ENCODE assay signal across 9 cellular contexts in the genomic region with DNA sequence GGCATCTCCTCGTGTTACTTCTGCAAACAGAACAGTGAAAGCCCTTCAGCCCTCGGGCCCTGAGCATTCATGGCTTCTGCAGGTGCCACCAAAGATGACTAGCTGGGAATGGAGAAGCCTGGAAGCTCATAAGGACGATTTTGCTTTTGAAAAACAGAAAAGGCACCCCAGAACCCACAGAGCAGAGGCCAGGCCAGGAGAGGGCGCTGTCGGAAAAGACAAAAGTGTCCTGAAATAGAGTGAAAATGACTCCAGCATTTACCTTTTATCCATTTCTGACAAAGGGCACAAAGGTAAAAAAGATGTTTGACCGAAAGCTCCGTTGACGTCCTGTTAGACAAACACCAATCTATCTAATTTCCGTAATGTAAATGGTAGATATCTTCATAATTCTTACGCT. TPM values are rescaled to one million over a fixed set of nuclear protein-coding genes. Genes with fewer than 3 reads are reported as not detected.
DNase-seq lines count a peak whose midpoint lies in the region; ATAC-seq, FAIRE-seq and TF ChIP-seq lines count a peak whose summit lies in the region.
"Had no signal": no experiment of that assay in that cellular context is flagged by ENCODE, and none has a peak within 500 bp of the region (broad histone marks: within the 10 kb centered on the region; RNA-seq: fewer than 3 reads in every experiment).

No MANE protein-coding gene starts in this region.

- peaks cover 1% of the 10 kb centered on the region for H3K23me2 ChIP-seq in H9 (ENCODE audit: insufficient read length, low read depth, low read length, poor library complexity, severe bottlenecking)

- H3K36me3 Mint-ChIP-seq in H9 (ENCODE audit: insufficient read depth in 1 of 3, low read depth in 3 of 3): peaks cover 0 to 5% (median 3%) of the 10 kb centered on the region in 3 experiments; a peak in 3 of 7 replicates
- H3K36me3 Mint-ChIP-seq: memory B cell had no signal

- no peaks in the 10 kb centered on the region for H3K4me1 ChIP-seq in H9 (ENCODE audit: insufficient read depth, low read length)
- peaks cover 9% of the 10 kb centered on the region for H3K4me1 ChIP-seq in adipocyte (ENCODE audit: control insufficient read depth, insufficient read depth, low read length)
- peaks cover 7% of the 10 kb centered on the region for H3K4me1 ChIP-seq in keratinocyte (ENCODE audit: control insufficient read depth, extremely low read depth, insufficient read depth, low read length)

- no CpG with 5 or more reads among the region's 10 CpGs for WGBS in H9 (ENCODE audit: extremely low coverage, insufficient read length, low lambda C conversion rate)

- peak; percentile 41 for FAIRE-seq in keratinocyte (lab: Jason Lieb, UNC)

- H3K9ac ChIP-seq in H9 (ENCODE audit: extremely low read depth, insufficient read length, low read length): no peak overlapping the region
- no peak overlapping the region for H3K9ac ChIP-seq in adipocyte (ENCODE audit: low read length)
- H3K9ac ChIP-seq in keratinocyte (ENCODE audit: control insufficient read depth, extremely low read depth, insufficient read depth, low read length): no peak overlapping the region

- H3K79me2 ChIP-seq in H9 (ENCODE audit: insufficient read depth, low read length) (no peaks in the 10 kb centered on the region), keratinocyte (ENCODE audit: control insufficient read depth, insufficient read depth, low read length) (no peaks in the 10 kb centered on the region)

- H3K4me3 Mint-ChIP-seq in H9: no peak overlapping the region
- H3K4me3 Mint-ChIP-seq: memory B cell had no signal

- H2BK5ac ChIP-seq in H9 (ENCODE audit: insufficient read length, low read length): no peak overlapping the region

- H3K56ac ChIP-seq in H9 (ENCODE audit: insufficient read length, low read depth, low read length): no peak overlapping the region

- H3K9me1 ChIP-seq in keratinocyte (ENCODE audit: control insufficient read depth, extremely low read depth, insufficient read depth, low read length): no peaks in the 10 kb centered on the region

- H2AK5ac ChIP-seq in H9 (ENCODE audit: insufficient read length, low read length): no peak overlapping the region

- H3K27me3 Mint-ChIP-seq in H9 (ENCODE audit: low read depth): peaks cover 19% of the 10 kb centered on the region

- no peak overlapping the region for H4K91ac ChIP-seq in H9 (ENCODE audit: insufficient read length, low read depth, low read length)

- H2BK15ac ChIP-seq in H9 (ENCODE audit: low read depth, low read length): no peak overlapping the region

- no peak overlapping the region for H2BK120ac ChIP-seq in H9 (ENCODE audit: low read depth, low read length, poor library complexity, severe bottlenecking)

- H3K27ac Mint-ChIP-seq in H9: no peak overlapping the region
- H3K27ac Mint-ChIP-seq: memory B cell had no signal

- H3K4ac ChIP-seq in H9 (ENCODE audit: low read depth, low read length): no peak overlapping the region

- H3K79me1 ChIP-seq in H9 (ENCODE audit: insufficient read depth, low read depth, low read length, poor library complexity, severe bottlenecking): no peaks in the 10 kb centered on the region

- H3K4me2 ChIP-seq in H9 (ENCODE audit: insufficient read depth, insufficient read length, low read length) (no peak overlapping the region), keratinocyte (ENCODE audit: control insufficient read depth, extremely low read depth, insufficient read depth, low read depth, low read length) (no peak overlapping the region)

- no peak overlapping the region for H3K18ac ChIP-seq in H9 (ENCODE audit: insufficient read length, low read depth, low read length)

- H3K36me3 ChIP-seq in adipocyte (ENCODE audit: control insufficient read depth, insufficient read depth, low read length, severe bottlenecking): no peaks in the 10 kb centered on the region
- H3K36me3 ChIP-seq in keratinocyte (ENCODE audit: control insufficient read depth in 2 of 2, extremely low read depth in 1 of 2, insufficient read depth in 2 of 2, low read length in 2 of 2): no peaks in the 10 kb centered on the region

- no peak overlapping the region for H4K8ac ChIP-seq in H9 (replicated peaks; ENCODE audit: insufficient read length, low read depth, low read length)

- no peak overlapping the region for H2BK12ac ChIP-seq in H9 (ENCODE audit: insufficient read length, low read depth, low read length)

- H3K14ac ChIP-seq in H9 (ENCODE audit: insufficient read depth, low read length): no peak overlapping the region

- H2BK20ac ChIP-seq in H9 (ENCODE audit: low read depth, low read length, poor library complexity, severe bottlenecking): no peak overlapping the region

- TF ChIP-seq CTCF in H9 (conservative IDR thresholded peaks at IDR 0.05): peak; percentile 93
- peak; percentile 65 to 72 (median 67) for TF ChIP-seq CTCF in keratinocyte (optimal IDR thresholded peaks at IDR 0.05 in 1 of 3, IDR thresholded peaks at IDR 0.05 in 1 of 3, conservative IDR thresholded peaks at IDR 0.05 in 1 of 3; ENCODE audit: extremely low read depth in 1 of 3, insufficient read depth in 2 of 3, low read length in 3 of 3)

- H4K20me1 ChIP-seq in H9 (ENCODE audit: control insufficient read depth, insufficient read depth, insufficient read length) (no peaks in the 10 kb centered on the region), keratinocyte (ENCODE audit: control insufficient read depth, extremely low read depth, insufficient read depth, low read length) (no peaks in the 10 kb centered on the region)

- dilution Hi-C loops in keratinocyte (cut with MboI; ENCODE audit: extremely low pct_ligation_motif_present, low sequenced_read_pairs): no loop called here

- H3K4me1 Mint-ChIP-seq in H9: peaks cover 19 to 20% of the 10 kb centered on the region in 2 experiments

- ATAC-seq in GM19455 (IDR thresholded peaks at IDR 0.05; ENCODE audit: unreplicated experiment) (no peak), GM19397 (IDR thresholded peaks at IDR 0.05; ENCODE audit: unreplicated experiment) (no peak)

- H3K9me3 ChIP-seq in H9 (ENCODE audit: control insufficient read depth, low read depth, low read length) (no peaks in the 10 kb centered on the region), adipocyte (ENCODE audit: control insufficient read depth, low read length) (no peaks in the 10 kb centered on the region), keratinocyte (ENCODE audit: control insufficient read depth, low read depth, low read length) (no peaks in the 10 kb centered on the region)

- DNase-seq in AML-193 (lab: John Stamatoyannopoulos, UW) (peak; percentile 24 to 33), H9 (peak; percentile 64), SW480 (ENCODE audit: low spot score) (peak; percentile 22), adipocyte (ENCODE audit: low read depth) (peak; percentile 33), keratinocyte (ENCODE audit: low read depth, low spot score) (no peak)
- DNase-seq in stimulated activated CD4-positive, alpha-beta T cell treated with anti-CD3 and anti-CD28 coated beads, Interleukin-2, amount 100 ng/mL, for 48 hours: peak; percentile 73 to 74

- H3K27me3 ChIP-seq in H9 (ENCODE audit: insufficient read depth, low read length) (no peaks in the 10 kb centered on the region), adipocyte (replicated peaks; ENCODE audit: control insufficient read depth, insufficient read depth, low read length) (no peaks in the 10 kb centered on the region), keratinocyte (ENCODE audit: control insufficient read depth, extremely low read depth, insufficient read depth, low read length) (peaks cover 6% of the 10 kb centered on the region)

- H3T11ph ChIP-seq in H9 (ENCODE audit: low read length): no peak overlapping the region

- H3K27ac ChIP-seq in H9 (ENCODE audit: insufficient read length, low read depth, low read length): no peak overlapping the region
- no peak overlapping the region for H3K27ac ChIP-seq in keratinocyte (ENCODE audit: control insufficient read depth, insufficient read depth, low read length)

- no peak overlapping the region for H4K5ac ChIP-seq in H9 (ENCODE audit: insufficient read length, low read depth, low read length)

- H3K4me3 ChIP-seq in adipocyte (ENCODE audit: low read length) (no peak overlapping the region), keratinocyte (ENCODE audit: control insufficient read depth in 2 of 3, extremely low read depth in 1 of 3, insufficient read depth in 2 of 3, low read depth in 1 of 3, low read length in 3 of 3) (no peak overlapping the region)

- no peak overlapping the region for H3K23ac ChIP-seq in H9 (ENCODE audit: insufficient read length, low read depth, low read length)

- H3K9me3 Mint-ChIP-seq in H9: peaks cover 0 to 5% of the 10 kb centered on the region in 2 experiments; a peak in 2 of 5 replicates
- H3K9me3 Mint-ChIP-seq: memory B cell had no signal

- H2AFZ ChIP-seq in H9 (ENCODE audit: low read length): peak overlapping the region; percentile 75
- no peak overlapping the region for H2AFZ ChIP-seq in keratinocyte (ENCODE audit: control insufficient read depth, low read length)

RNA-seq across cellular contexts. Expression of gene ZNF195, which starts 37.6 kb away (rescaled TPM):
- 108 and 116 TPM in 2 replicates for total RNA-seq in H9 (2021)
- polyA plus RNA-seq in keratinocyte: 19.2 to 27.4 TPM (median 19.2 TPM) in 3 replicates
- polyA plus RNA-seq in keratinocyte (2011; ENCODE audit: low read depth): 8.4 TPM
- 8.1 and 16.1 TPM in 2 replicates for polyA plus RNA-seq in keratinocyte (2011; cell fraction: cytosol; rRNA removed)
- polyA plus RNA-seq in keratinocyte (2011; cell fraction: nucleus; rRNA removed): 46.3 and 56.0 TPM in 2 replicates
- polyA plus RNA-seq in keratinocyte (2012; ENCODE audit: low replicate concordance): 13.5 and 14.1 TPM in 2 replicates
- 18.0 to 28.2 TPM (median 24.4 TPM) in 3 replicates for polyA minus RNA-seq in keratinocyte
- 12.7 TPM for polyA minus RNA-seq in keratinocyte (2011; cell fraction: cytosol; rRNA and poly(A)+ RNA removed)
- 37.5 and 47.9 TPM in 2 replicates for polyA minus RNA-seq in keratinocyte (2011; cell fraction: nucleus; rRNA and poly(A)+ RNA removed)
